ENCODE assay signal across 22 cellular contexts in the genomic region with DNA sequence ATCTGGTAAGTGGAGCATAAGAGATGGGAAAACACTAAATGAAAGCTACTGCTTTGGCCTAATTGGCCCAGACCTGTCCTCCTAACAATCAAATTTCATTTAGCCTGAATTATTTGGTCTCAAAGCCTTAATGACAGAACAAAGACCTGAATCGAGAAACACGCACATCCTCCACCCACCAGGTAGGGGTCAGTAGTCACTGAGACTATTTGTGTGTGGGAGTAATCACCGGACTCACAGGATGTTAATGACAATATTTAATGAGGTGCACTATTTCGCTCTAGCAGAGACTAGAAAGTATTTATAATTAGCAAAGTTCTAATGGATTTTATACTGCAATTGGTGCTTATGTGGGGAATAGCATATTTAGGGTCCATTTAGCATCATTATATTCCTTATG.
A peak's percentile ranks its signal among the peaks of the same experiment; 100 is the strongest.
DNase-seq lines count a peak whose midpoint lies in the region; ATAC-seq and TF ChIP-seq lines count a peak whose summit lies in the region.
"Had no signal": no experiment of that assay in that cellular context is flagged by ENCODE, and none has a peak within 500 bp of the region (broad histone marks: within the 10 kb centered on the region; RNA-seq: fewer than 3 reads in every experiment).

No MANE protein-coding gene starts in this region.

- no peak for TF ChIP-seq EP300 in esophagus muscularis mucosa (IDR thresholded peaks at IDR 0.05)

- DNase-seq in GM12865 (ENCODE audit: low read depth) (peak; percentile 4), HCT116 (ENCODE audit: low read depth, low spot score) (no peak), PC-3 (no peak), esophagus muscularis mucosa (ENCODE audit: extremely low spot score) (peak; percentile 26), foreskin fibroblast (no peak), NCI-H1694 (lab: John Stamatoyannopoulos, UW) (no peak)
- no peak for DNase-seq in activated naive CD8-positive, alpha-beta T cell treated with anti-CD3 and anti-CD28 coated beads for 36 hours
- DNase-seq: CD4-positive, alpha-beta T cell; GOT3; Kasumi-1; NCI-H187; NCI-H2081 treated with DMSO at 0.1 percent for 48 hours; NCI-H2171; NCI-H226; NCI-H510A; NCI-H69; NK-92 treated with Interleukin-12 subunit alpha and Interleukin-12 subunit beta, amount 100 ng/mL, for 24 hours; PC-9; SJCRH30 had no signal

- H3K9me3 Mint-ChIP-seq in activated naive CD8-positive, alpha-beta T cell treated with anti-CD3 and anti-CD28 coated beads for 36 hours: no peaks in the 10 kb centered on the region
- H3K9me3 Mint-ChIP-seq: CD4-positive, alpha-beta T cell had no signal

- H3K27ac Mint-ChIP-seq in activated naive CD8-positive, alpha-beta T cell treated with anti-CD3 and anti-CD28 coated beads for 36 hours: no peak overlapping the region
- H3K27ac Mint-ChIP-seq: CD4-positive, alpha-beta T cell had no signal

- intact Hi-C loops in HCT116 (cut with micrococcal nuclease) (no loop called here), PC-3 (cut with micrococcal nuclease) (no loop called here), esophagus muscularis mucosa (cut with DNase I) (no loop called here)

- H2AFZ ChIP-seq in HCT116 (ENCODE audit: low read depth, low read length, poor library complexity, severe bottlenecking): no peak overlapping the region
- no peak overlapping the region for H2AFZ ChIP-seq in PC-3 (ENCODE audit: low read length)
- H2AFZ ChIP-seq: PC-9 had no signal

- CTCF ChIA-PET in HCT116 (lab: Charles Lee): no interaction called here
- CTCF ChIA-PET in PC-3 (lab: Charles Lee): no interaction called here

- H3K79me2 ChIP-seq in HCT116 (ENCODE audit: insufficient read depth, low read length) (no peaks in the 10 kb centered on the region), PC-3 (ENCODE audit: low read length) (no peaks in the 10 kb centered on the region)

- no peak for TF ChIP-seq RAD21 in HCT116 (IDR thresholded peaks at IDR 0.05; ENCODE audit: low read depth)

- peaks cover 0 to 1% of the 10 kb centered on the region in 2 experiments; a peak in 1 of 4 replicates for H3K4me1 ChIP-seq in HCT116 (ENCODE audit: control insufficient read depth in 1 of 2, insufficient read depth in 2 of 2, low read length in 2 of 2)
- H3K4me1 ChIP-seq in PC-3 (ENCODE audit: insufficient read depth, low read length): peaks cover 2% of the 10 kb centered on the region; the same call in 1 of the 2 replicates
- H3K4me1 ChIP-seq in esophagus muscularis mucosa: peaks cover 0 to 6% (median 0%) of the 10 kb centered on the region in 4 donors
- H3K4me1 ChIP-seq: SJCRH30 had no signal

- 91% methylated on average over 4 of the region's 4 CpGs for WGBS in esophagus muscularis mucosa

- TF ChIP-seq POLR2A in HCT116 (IDR thresholded peaks at IDR 0.05; ENCODE audit: borderline replicate concordance, extremely low read depth, insufficient read depth, insufficient read length) (no peak), esophagus muscularis mucosa (IDR thresholded peaks at IDR 0.05; ENCODE audit: low read depth) (no peak)

- ATAC-seq in HCT116 (no peak), PC-3 (no peak)
- ATAC-seq: K562, Right ventricle myocardium inferior had no signal

- no peaks in the 10 kb centered on the region for H3K36me3 Mint-ChIP-seq in activated naive CD8-positive, alpha-beta T cell treated with anti-CD3 and anti-CD28 coated beads for 36 hours

- H3K4me2 ChIP-seq in HCT116 (ENCODE audit: low read length) (no peak overlapping the region), PC-3 (ENCODE audit: low read length) (no peak overlapping the region)
- H3K4me2 ChIP-seq: BLaER1 treated with 17β-estradiol and CSF1 and Interleukin-3, amounts not matched to agents 10 nM and 100 nM; PC-9 had no signal

- H3K27ac ChIP-seq in HCT116 (ENCODE audit: low read depth, low read length): no peak overlapping the region
- H3K27ac ChIP-seq in PC-3 (ENCODE audit: low read length): no peak overlapping the region
- H3K27ac ChIP-seq in esophagus muscularis mucosa (replicated peaks in 1 of 4): no peak overlapping the region
- H3K27ac ChIP-seq: BLaER1 treated with 17β-estradiol and CSF1 and Interleukin-3, amounts not matched to agents 10 nM and 100 nM; PC-9; SJCRH30 had no signal

- H3K9ac ChIP-seq in HCT116 (ENCODE audit: low read length) (no peak overlapping the region), PC-3 (ENCODE audit: low read length) (no peak overlapping the region)
- H3K9ac ChIP-seq: BLaER1 treated with 17β-estradiol and CSF1 and Interleukin-3, amounts not matched to agents 10 nM and 100 nM had no signal

- RAD21 ChIA-PET in HCT116 (lab: Charles Lee; ENCODE audit: low non-redundant PET in 1 of 2, low total read pairs in 2 of 2, uncharacterized antibody in 2 of 2, unreplicated experiment in 2 of 2): no interaction called here

- no peaks in the 10 kb centered on the region for H4K20me1 ChIP-seq in HCT116 (ENCODE audit: insufficient read depth)
- H4K20me1 ChIP-seq in PC-3 (ENCODE audit: low read length): no peaks in the 10 kb centered on the region
- H4K20me1 ChIP-seq: BLaER1 treated with 17β-estradiol and CSF1 and Interleukin-3, amounts not matched to agents 10 nM and 100 nM had no signal

- TF ChIP-seq CTCF in GM12865 (IDR thresholded peaks at IDR 0.05; ENCODE audit: insufficient read depth, low read depth, low read length, missing control alignments): no peak
- TF ChIP-seq CTCF in HCT116 (IDR thresholded peaks at IDR 0.05 in 2 of 3, conservative IDR thresholded peaks at IDR 0.05 in 1 of 3; ENCODE audit: borderline replicate concordance in 1 of 3, insufficient read depth in 1 of 3, low read depth in 2 of 3, low read length in 2 of 3): peak in 2 of 3 experiments; percentile 24 to 37; a peak in 3 of 6 replicates
- 0 out of 2 replicates have a peak, but pooled peaks have one; percentile 20 for TF ChIP-seq CTCF in PC-3 (conservative IDR thresholded peaks at IDR 0.05; ENCODE audit: low read depth, low read length)
- TF ChIP-seq CTCF in esophagus muscularis mucosa (IDR thresholded peaks at IDR 0.05): no peak
- TF ChIP-seq CTCF in foreskin fibroblast (IDR thresholded peaks at IDR 0.05; ENCODE audit: low read depth, low read length): no peak

- no peak overlapping the region for H3K4me3 Mint-ChIP-seq in activated naive CD8-positive, alpha-beta T cell treated with anti-CD3 and anti-CD28 coated beads for 36 hours
- H3K4me3 Mint-ChIP-seq: CD4-positive, alpha-beta T cell had no signal

- BruUV-seq in HCT116 (replicated peaks; lab: Mats Ljungman, UMichigan) (no TSS peak), PC-3 (replicated peaks; lab: Mats Ljungman, UMichigan) (no TSS peak)

- H3K4me3 ChIP-seq in GM12865 (ENCODE audit: low read depth, low read length) (no peak overlapping the region), HCT116 (replicated peaks in 1 of 2; ENCODE audit: low read depth in 1 of 2, low read length in 2 of 2) (no peak overlapping the region), PC-3 (ENCODE audit: low read length) (no peak overlapping the region), esophagus muscularis mucosa (no peak overlapping the region), foreskin fibroblast (ENCODE audit: low read depth in 1 of 2, low read length in 2 of 2) (no peak overlapping the region)
- H3K4me3 ChIP-seq: BLaER1 treated with 17β-estradiol and CSF1 and Interleukin-3, amounts not matched to agents 10 nM and 100 nM; K562; PC-9; SJCRH30 had no signal

- H3F3A ChIP-seq in PC-3 (ENCODE audit: low read length, unreplicated experiment): no peaks in the 10 kb centered on the region

- no peaks in the 10 kb centered on the region for H3K9me2 ChIP-seq in HCT116 (ENCODE audit: insufficient read depth)
- no peaks in the 10 kb centered on the region for H3K9me2 ChIP-seq in PC-3 (replicated peaks; ENCODE audit: low read length)

- peaks cover 4% of the 10 kb centered on the region for H3K4me1 Mint-ChIP-seq in activated naive CD8-positive, alpha-beta T cell treated with anti-CD3 and anti-CD28 coated beads for 36 hours

- H3K9me3 ChIP-seq in HCT116 (ENCODE audit: control insufficient read depth in 1 of 2, insufficient read depth in 1 of 2, low read depth in 1 of 2, low read length in 2 of 2) (no peaks in the 10 kb centered on the region), PC-3 (ENCODE audit: low read length) (no peaks in the 10 kb centered on the region), esophagus muscularis mucosa (no peaks in the 10 kb centered on the region)
- H3K9me3 ChIP-seq: SJCRH30 had no signal

- H3K27me3 ChIP-seq in HCT116 (ENCODE audit: insufficient read depth, low read length) (no peaks in the 10 kb centered on the region), PC-3 (ENCODE audit: low read length) (no peaks in the 10 kb centered on the region), esophagus muscularis mucosa (no peaks in the 10 kb centered on the region)
- H3K27me3 ChIP-seq: BLaER1 treated with 17β-estradiol and CSF1 and Interleukin-3, amounts not matched to agents 10 nM and 100 nM; SJCRH30 had no signal

- POLR2A ChIA-PET in HCT116 (lab: Charles Lee): no interaction called here
- POLR2A ChIA-PET in PC-3 (lab: Charles Lee; ENCODE audit: unreplicated experiment): no interaction called here

- H3K27me3 Mint-ChIP-seq in activated naive CD8-positive, alpha-beta T cell treated with anti-CD3 and anti-CD28 coated beads for 36 hours: no peaks in the 10 kb centered on the region

- H3K36me3 ChIP-seq in HCT116 (ENCODE audit: control insufficient read depth in 1 of 2, insufficient read depth in 2 of 2, low read length in 2 of 2) (no peaks in the 10 kb centered on the region), PC-3 (ENCODE audit: low read depth, low read length) (no peaks in the 10 kb centered on the region), esophagus muscularis mucosa (no peaks in the 10 kb centered on the region)
- H3K36me3 ChIP-seq: BLaER1 treated with 17β-estradiol and CSF1 and Interleukin-3, amounts not matched to agents 10 nM and 100 nM; SJCRH30 had no signal

TF ChIP-seq in HCT116, 20 proteins besides CTCF, POLR2A, EP300 and RAD21:
- no peak for TF ChIP-seq ZFX (IDR thresholded peaks at IDR 0.05)

Comparison
In these comparisons a context has a peak if more than half of its experiments do, and no peak if none do; other contexts are left out.
1. DNase-seq: peak in GM12865 (single experiment) and esophagus muscularis mucosa (single experiment); none in HCT116 (single experiment), PC-3 (single experiment), foreskin fibroblast (0 of 2), activated naive CD8-positive, alpha-beta T cell treated with anti-CD3 and anti-CD28 coated beads for 36 hours (single experiment) and NCI-H1694 (single experiment).
2. CTCF ChIP-seq: peak in HCT116 (2 of 3) and PC-3 (single experiment); none in GM12865 (single experiment), esophagus muscularis mucosa (0 of 3) and foreskin fibroblast (single experiment).